ENCODE assay signal across 15 cellular contexts in genomic region chr15:52221730-52222129, GRCh38. TPM values are rescaled to one million over a fixed set of nuclear protein-coding genes. Genes with fewer than 3 reads are reported as not detected.
DNase-seq lines count a peak whose midpoint lies in the region; ATAC-seq and TF ChIP-seq lines count a peak whose summit lies in the region.
"Had no signal": no experiment of that assay in that cellular context is flagged by ENCODE, and none has a peak within 500 bp of the region (broad histone marks: within the 10 kb centered on the region; RNA-seq: fewer than 3 reads in every experiment).

No MANE protein-coding gene starts in this region.

- ATAC-seq in GM18870 (IDR thresholded peaks at IDR 0.05; ENCODE audit: unreplicated experiment) (peak; percentile 53), HG02981 (IDR thresholded peaks at IDR 0.05; ENCODE audit: unreplicated experiment) (peak; percentile 48)
- peak; percentile 59 for ATAC-seq in activated CD8-positive, alpha-beta T cell treated with anti-CD3 and anti-CD28 coated beads for 36 hours

- CTCF ChIA-PET in activated CD8-positive, alpha-beta T cell treated with anti-CD3 and anti-CD28 coated beads for 36 hours (lab: Charles Lee), result interaction anchor here (0.6 to 1.3 kb wide), 3 partner anchors 14 to 57 kb away, joined by 3 to 6 read pairs (median 4); no protein-coding TSS in a partner anchor

- POLR2A ChIA-PET in activated CD8-positive, alpha-beta T cell treated with anti-CD3 and anti-CD28 coated beads for 36 hours (lab: Charles Lee), result no interaction called here

- WGBS in transverse colon (ENCODE audit: low coverage in 1 of 2), 2 donors, result 63 to 64% methylated on average over 4 to 5 of the region's 5 CpGs

- in situ Hi-C loops in transverse colon (cut with MboI; ENCODE audit: low pct_ligation_motif_present in 1 of 4, low pct_unique_long_range_greater_than_20kb in 1 of 4, low sequenced_read_pairs in 3 of 4), result no loop called here

- H3K4me3 ChIP-seq in BLaER1 treated with 17β-estradiol and CSF1 and Interleukin-3, amounts not matched to agents 10 nM and 100 nM, result no peak overlapping the region
- H3K4me3 ChIP-seq in transverse colon, result no peak overlapping the region
- H3K4me3 ChIP-seq: testis had no signal

- H3K4me1 Mint-ChIP-seq in activated CD8-positive, alpha-beta T cell treated with anti-CD3 and anti-CD28 coated beads for 36 hours (ENCODE audit: low read depth), result peaks cover 23% of the 10 kb centered on the region

- no peaks in the 10 kb centered on the region for H3K9me3 Mint-ChIP-seq in activated CD8-positive, alpha-beta T cell treated with anti-CD3 and anti-CD28 coated beads for 36 hours

- no peaks in the 10 kb centered on the region for H3K36me3 Mint-ChIP-seq in activated CD8-positive, alpha-beta T cell treated with anti-CD3 and anti-CD28 coated beads for 36 hours (ENCODE audit: low read depth)

- intact Hi-C loops in activated CD8-positive, alpha-beta T cell treated with anti-CD3 and anti-CD28 coated beads for 36 hours (cut with micrococcal nuclease), result no loop called here
- intact Hi-C loops in transverse colon (cut with DNase I; ENCODE audit: low total_unique reads), result no loop called here

- H3K9me3 ChIP-seq in BLaER1 treated with 17β-estradiol and CSF1 and Interleukin-3, amounts not matched to agents 10 nM and 100 nM (replicated peaks in 1 of 11), result no peaks in the 10 kb centered on the region
- no peaks in the 10 kb centered on the region for H3K9me3 ChIP-seq in transverse colon
- H3K9me3 ChIP-seq: testis had no signal

- no peak for TF ChIP-seq POLR2A in transverse colon (IDR thresholded peaks at IDR 0.05)

- no peaks in the 10 kb centered on the region for H3K27me3 Mint-ChIP-seq in activated CD8-positive, alpha-beta T cell treated with anti-CD3 and anti-CD28 coated beads for 36 hours

- peaks cover 0 to 76% (median 31%) of the 10 kb centered on the region in 11 experiments; a peak in 14 of 22 replicates for H3K36me3 ChIP-seq in BLaER1 treated with 17β-estradiol and CSF1 and Interleukin-3, amounts not matched to agents 10 nM and 100 nM
- peaks cover 0 to 7% (median 0%) of the 10 kb centered on the region in 4 donors for H3K36me3 ChIP-seq in transverse colon

- TF ChIP-seq EP300 in transverse colon (IDR thresholded peaks at IDR 0.05; ENCODE audit: low read depth), result no peak

- DNase-seq in activated CD8-positive, alpha-beta T cell treated with anti-CD3 and anti-CD28 coated beads for 36 hours, result no peak
- DNase-seq in transverse colon (no peak), iPS-NIHi7 (ENCODE audit: extremely low spot score) (no peak), foreskin melanocyte (no peak), superior temporal gyrus (ENCODE audit: extremely low spot score) (no peak)
- DNase-seq: C1 segment of cervical spinal cord; NCI-H1105; OCI-M1; stimulated activated CD4-positive, alpha-beta T cell treated with anti-CD3 and anti-CD28 coated beads, Interleukin-2, amount 100 ng/mL, for 24 hours; testis had no signal

- peaks cover 0 to 27% (median 22%) of the 10 kb centered on the region in 10 experiments; a peak in 16 of 20 replicates for H3K4me1 ChIP-seq in BLaER1 treated with 17β-estradiol and CSF1 and Interleukin-3, amounts not matched to agents 10 nM and 100 nM
- H3K4me1 ChIP-seq in transverse colon, result no peaks in the 10 kb centered on the region
- H3K4me1 ChIP-seq: testis had no signal

- no peak overlapping the region for H3K9ac ChIP-seq in BLaER1 treated with 17β-estradiol and CSF1 and Interleukin-3, amounts not matched to agents 10 nM and 100 nM

- H3K27ac ChIP-seq in BLaER1 treated with 17β-estradiol and CSF1 and Interleukin-3, amounts not matched to agents 10 nM and 100 nM, result peak overlapping the region in 6 of 11 experiments; percentile 10 to 65 (median 36); a peak in 7 of 22 replicates
- H3K27ac ChIP-seq in transverse colon, result peak overlapping the region in 1 of 4 donors; percentile 29
- H3K27ac ChIP-seq: epithelial cell of prostate, testis, VCaP had no signal

- peak overlapping the region; percentile 96 for H3K27ac Mint-ChIP-seq in activated CD8-positive, alpha-beta T cell treated with anti-CD3 and anti-CD28 coated beads for 36 hours

- no peak for TF ChIP-seq CTCF in activated CD8-positive, alpha-beta T cell treated with anti-CD3 and anti-CD28 coated beads for 36 hours (IDR thresholded peaks at IDR 0.05)
- TF ChIP-seq CTCF in transverse colon (IDR thresholded peaks at IDR 0.05), result no peak

- no peaks in the 10 kb centered on the region for H4K20me1 ChIP-seq in BLaER1 treated with 17β-estradiol and CSF1 and Interleukin-3, amounts not matched to agents 10 nM and 100 nM

- no peaks in the 10 kb centered on the region for H3K27me3 ChIP-seq in BLaER1 treated with 17β-estradiol and CSF1 and Interleukin-3, amounts not matched to agents 10 nM and 100 nM
- no peaks in the 10 kb centered on the region for H3K27me3 ChIP-seq in transverse colon
- H3K27me3 ChIP-seq: testis had no signal

- peak overlapping the region; percentile 77 for H3K4me3 Mint-ChIP-seq in activated CD8-positive, alpha-beta T cell treated with anti-CD3 and anti-CD28 coated beads for 36 hours

- H3K4me2 ChIP-seq in BLaER1 treated with 17β-estradiol and CSF1 and Interleukin-3, amounts not matched to agents 10 nM and 100 nM, result peak overlapping the region in 10 of 11 experiments; percentile 18 to 70 (median 54); a peak in 18 of 22 replicates

RNA-seq across cellular contexts. Expression of gene GNB5, which starts 30.5 kb away (rescaled TPM):
- total RNA-seq in activated CD8-positive, alpha-beta T cell treated with anti-CD3 and anti-CD28 coated beads for 36 hours, result 10 to 100 TPM; 16.8 to 17.5 TPM
- 10 to 100 TPM in 2 of 4 donors, 1 to 10 TPM in 1, under 1 TPM in 1; 0.60 to 12.7 (median 7.8) TPM for total RNA-seq in transverse colon
